In the genomic region with DNA sequence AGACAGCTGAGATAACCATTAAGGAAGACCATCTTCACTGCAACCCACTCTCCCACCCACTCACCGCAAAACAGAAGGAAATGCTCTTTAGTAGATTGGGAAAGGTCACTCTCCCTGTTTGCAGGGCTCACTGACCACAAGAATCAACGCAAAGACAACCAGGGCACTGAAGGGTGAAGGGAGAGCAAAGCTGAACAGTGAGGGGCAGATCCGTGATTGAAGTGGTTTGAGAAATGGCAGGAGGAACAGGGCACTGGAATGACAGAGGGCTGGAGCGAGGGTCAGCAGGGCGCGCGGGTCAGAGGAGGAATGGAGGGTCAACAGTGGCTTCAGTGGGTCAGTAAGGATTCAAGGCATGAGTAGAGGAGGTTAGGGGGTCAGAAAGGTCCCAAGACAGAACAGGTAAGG, we compare ENCODE assay signal across 8 cellular contexts. TPM values are rescaled to one million over a fixed set of nuclear protein-coding genes. Genes with fewer than 3 reads are reported as not detected.
DNase-seq lines count a peak whose midpoint lies in the region; ATAC-seq and TF ChIP-seq lines count a peak whose summit lies in the region.

No MANE protein-coding gene starts in this region.

- H3K4me1 ChIP-seq in left lung (peaks cover 17 to 77% of the 10 kb centered on the region in 2 donors), thoracic aorta (ENCODE audit: control insufficient read depth in 1 of 2, low read depth in 2 of 2) (peaks cover 23 to 35% of the 10 kb centered on the region in 2 donors)

- TF ChIP-seq CTCF in astrocyte of the cerebellum (IDR thresholded peaks at IDR 0.05; ENCODE audit: low read depth, low read length, missing control alignments), result no peak
- TF ChIP-seq CTCF in left lung (IDR thresholded peaks at IDR 0.05), result no peak
- no peak for TF ChIP-seq CTCF in thoracic aorta (IDR thresholded peaks at IDR 0.05)

- intact Hi-C loops in left lung (cut with DNase I), result no loop called here

- H3K4me3 ChIP-seq in astrocyte of the cerebellum (ENCODE audit: low read depth, low read length) (peak overlapping the region; percentile 91), left lung (peak overlapping the region; percentile 63 to 92), thoracic aorta (peak overlapping the region; percentile 76)

- H3K36me3 ChIP-seq in left lung (no peaks in the 10 kb centered on the region), thoracic aorta (no peaks in the 10 kb centered on the region)

- peak; percentile 12 for ATAC-seq in GM19035 (IDR thresholded peaks at IDR 0.05; ENCODE audit: unreplicated experiment)
- ATAC-seq in HG03520 (IDR thresholded peaks at IDR 0.05; ENCODE audit: unreplicated experiment), result peak; percentile 4
- ATAC-seq in left lung, result peak; percentile 13
- no peak for ATAC-seq in thoracic aorta (ENCODE audit: insufficient number of reproducible peaks, low FRiP score, low read depth)
- ATAC-seq in HG03565 (IDR thresholded peaks at IDR 0.05; ENCODE audit: unreplicated experiment), result no peak

- H3K9me3 ChIP-seq in left lung (no peaks in the 10 kb centered on the region), thoracic aorta (no peaks in the 10 kb centered on the region)

- peak overlapping the region; percentile 85 to 93 for H3K27ac ChIP-seq in left lung
- H3K27ac ChIP-seq in thoracic aorta, result peak overlapping the region; percentile 82 to 97

- H3K27me3 ChIP-seq in left lung (no peaks in the 10 kb centered on the region), thoracic aorta (replicated peaks; ENCODE audit: insufficient read depth) (no peaks in the 10 kb centered on the region)

- DNase-seq in astrocyte of the cerebellum (ENCODE audit: low read depth) (no peak), left lung (no peak), thoracic aorta (ENCODE audit: low spot score) (no peak), NCI-H1105 (lab: John Stamatoyannopoulos, UW) (no peak), COLO829 (ENCODE audit: low spot score) (no peak)

- in situ Hi-C loops in astrocyte of the cerebellum (cut with HindIII; ENCODE audit: low sequenced_read_pairs), result no loop called here

RNA-seq across cellular contexts. Expression of a gene that starts 0.5 kb away (rescaled TPM):
- 10 to 100 TPM; 24.2 to 28.2 TPM for total RNA-seq in left lung
- 10 to 100 TPM; 36.8 to 39.0 TPM for total RNA-seq in thoracic aorta

RNA-seq across cellular contexts. Expression of a gene that starts 11.6 kb away (rescaled TPM):
- total RNA-seq in left lung (10 to 100 TPM; 19.2 to 27.6 TPM), thoracic aorta (10 to 100 TPM; 34.0 to 51.1 TPM)

Comparison
In these comparisons a context has a peak if more than half of its experiments do, and no peak if none do; other contexts are left out.
1. ATAC-seq: peak in GM19035 (single experiment), HG03520 (single experiment) and left lung (single experiment); none in thoracic aorta (single experiment) and HG03565 (single experiment).
2. Peak in every context shown above with its lines, with median percentiles within 50 percentile points of each other: H3K4me3 ChIP-seq.